Comparison of ENCODE assay signal across 27 cellular contexts in genomic region chr7:103689262-103689661, GRCh38.
DNase-seq lines count a peak whose midpoint lies in the region; ATAC-seq, FAIRE-seq and TF ChIP-seq lines count a peak whose summit lies in the region.
"Had no signal": no experiment of that assay in that cellular context is flagged by ENCODE, and none has a peak within 500 bp of the region (broad histone marks: within the 10 kb centered on the region; RNA-seq: fewer than 3 reads in every experiment).

No MANE protein-coding gene starts in this region.

- H3K9ac ChIP-seq in astrocyte (ENCODE audit: low read length): no peak overlapping the region
- no peak overlapping the region for H3K9ac ChIP-seq in endodermal cell (ENCODE audit: extremely low read depth, low read length, poor library complexity, severe bottlenecking)

- WGBS in endodermal cell (ENCODE audit: insufficient coverage in 1 of 2, insufficient read length in 1 of 2), 2 experiments: 93 to 100% methylated on average over 1 to 5 of the region's 5 CpGs

- ATAC-seq in HG02642 (IDR thresholded peaks at IDR 0.05; ENCODE audit: poor library complexity, unreplicated experiment): no peak
- ATAC-seq: activated CD8-positive, alpha-beta memory T cell treated with anti-CD3 and anti-CD28 coated beads, Interleukin-2, amount 10 ng/mL, durations not matched to agents 7 days and 5 days; stimulated activated memory B cell treated with anti-CD40 and anti-IgM and Interleukin-4, amounts not matched to agents 10 μg/mL and 1 μg/mL and 100 μg/mL, for 72 hours; T-helper 17 cell had no signal

- intact Hi-C loops in dorsolateral prefrontal cortex (cut with DNase I): no loop called here

- H3K27me3 Mint-ChIP-seq in astrocyte (ENCODE audit: low read depth, unreplicated experiment) (no peaks in the 10 kb centered on the region), endodermal cell (ENCODE audit: insufficient read depth) (no peaks in the 10 kb centered on the region)
- H3K27me3 Mint-ChIP-seq: activated CD4-positive, alpha-beta T cell treated with anti-CD3 and anti-CD28 coated beads, Interleukin-2, amount 10 ng/mL, durations not matched to agents 7 days and 5 days; activated CD8-positive, alpha-beta memory T cell treated with anti-CD3 and anti-CD28 coated beads, Interleukin-2, amount 10 ng/mL, durations not matched to agents 7 days and 5 days; activated naive CD8-positive, alpha-beta T cell treated with anti-CD3 and anti-CD28 coated beads, Interleukin-2, amount 10 ng/mL, durations not matched to agents 7 days and 5 days; stimulated activated memory B cell treated with anti-CD40 and anti-IgM and Interleukin-4, amounts not matched to agents 10 μg/mL and 1 μg/mL and 100 μg/mL, for 72 hours had no signal

- H3K9me3 ChIP-seq in BE2C (no peaks in the 10 kb centered on the region), astrocyte (ENCODE audit: insufficient read depth, low read depth, low read length) (no peaks in the 10 kb centered on the region), endodermal cell (ENCODE audit: control insufficient read depth, low read length) (no peaks in the 10 kb centered on the region)
- H3K9me3 ChIP-seq: MG63 had no signal

- H3K4me1 ChIP-seq in BE2C: peaks cover 44% of the 10 kb centered on the region
- no peaks in the 10 kb centered on the region for H3K4me1 ChIP-seq in astrocyte (ENCODE audit: insufficient read depth, low read length)
- no peaks in the 10 kb centered on the region for H3K4me1 ChIP-seq in endodermal cell (ENCODE audit: control insufficient read depth, insufficient read depth, low read length)

- H3K4me3 Mint-ChIP-seq in astrocyte (ENCODE audit: unreplicated experiment) (no peak overlapping the region), endodermal cell (no peak overlapping the region)
- H3K4me3 Mint-ChIP-seq: activated CD4-positive, alpha-beta T cell treated with anti-CD3 and anti-CD28 coated beads, Interleukin-2, amount 10 ng/mL, durations not matched to agents 7 days and 5 days; activated CD8-positive, alpha-beta memory T cell treated with anti-CD3 and anti-CD28 coated beads, Interleukin-2, amount 10 ng/mL, durations not matched to agents 7 days and 5 days; activated naive CD8-positive, alpha-beta T cell treated with anti-CD3 and anti-CD28 coated beads, Interleukin-2, amount 10 ng/mL, durations not matched to agents 7 days and 5 days; H9; IgD-negative memory B cell; stimulated activated memory B cell treated with anti-CD40 and anti-IgM and Interleukin-4, amounts not matched to agents 10 μg/mL and 1 μg/mL and 100 μg/mL, for 72 hours; T-helper 17 cell had no signal

- H3K4me3 ChIP-seq in BE2C (ENCODE audit: low read depth, low read length) (peak overlapping the region; percentile 11), astrocyte (ENCODE audit: insufficient read depth, low read depth, low read length) (no peak overlapping the region), endodermal cell (ENCODE audit: low read length) (no peak overlapping the region), dorsolateral prefrontal cortex (no peak overlapping the region)
- H3K4me3 ChIP-seq: MG63 had no signal

- no peak for FAIRE-seq in astrocyte (lab: Jason Lieb, UNC)
- FAIRE-seq: colon, small intestine, urothelium cell line had no signal

- H3K36me3 Mint-ChIP-seq in astrocyte (ENCODE audit: low read depth, unreplicated experiment) (no peaks in the 10 kb centered on the region), endodermal cell (ENCODE audit: low read depth) (no peaks in the 10 kb centered on the region)
- H3K36me3 Mint-ChIP-seq: activated CD8-positive, alpha-beta memory T cell treated with anti-CD3 and anti-CD28 coated beads, Interleukin-2, amount 10 ng/mL, durations not matched to agents 7 days and 5 days; activated naive CD8-positive, alpha-beta T cell treated with anti-CD3 and anti-CD28 coated beads, Interleukin-2, amount 10 ng/mL, durations not matched to agents 7 days and 5 days; IgD-negative memory B cell; stimulated activated memory B cell treated with anti-CD40 and anti-IgM and Interleukin-4, amounts not matched to agents 10 μg/mL and 1 μg/mL and 100 μg/mL, for 72 hours had no signal

- no peaks in the 10 kb centered on the region for H4K20me1 ChIP-seq in astrocyte (ENCODE audit: insufficient read depth, low read length)

- H3K36me3 ChIP-seq in BE2C: peaks cover 35% of the 10 kb centered on the region
- H3K36me3 ChIP-seq in astrocyte (ENCODE audit: insufficient read depth, low read length): no peaks in the 10 kb centered on the region
- H3K36me3 ChIP-seq in endodermal cell (ENCODE audit: control insufficient read depth, insufficient read depth, low read length): no peaks in the 10 kb centered on the region
- H3K36me3 ChIP-seq: brain microvascular endothelial cell, MG63 had no signal

- H3K27ac ChIP-seq in astrocyte (ENCODE audit: low read depth, low read length) (no peak overlapping the region), endodermal cell (ENCODE audit: low read depth, low read length) (no peak overlapping the region), dorsolateral prefrontal cortex (no peak overlapping the region)
- H3K27ac ChIP-seq: brain microvascular endothelial cell, C4-2B, VCaP had no signal

- H3K27ac Mint-ChIP-seq in astrocyte (ENCODE audit: unreplicated experiment) (no peak overlapping the region), endodermal cell (no peak overlapping the region)
- H3K27ac Mint-ChIP-seq: activated CD4-positive, alpha-beta T cell treated with anti-CD3 and anti-CD28 coated beads, Interleukin-2, amount 10 ng/mL, durations not matched to agents 7 days and 5 days; activated CD8-positive, alpha-beta memory T cell treated with anti-CD3 and anti-CD28 coated beads, Interleukin-2, amount 10 ng/mL, durations not matched to agents 7 days and 5 days; activated naive CD8-positive, alpha-beta T cell treated with anti-CD3 and anti-CD28 coated beads, Interleukin-2, amount 10 ng/mL, durations not matched to agents 7 days and 5 days; H9; IgD-negative memory B cell; stimulated activated memory B cell treated with anti-CD40 and anti-IgM and Interleukin-4, amounts not matched to agents 10 μg/mL and 1 μg/mL and 100 μg/mL, for 72 hours; T-helper 17 cell had no signal

- TF ChIP-seq CTCF in BE2C (IDR thresholded peaks at IDR 0.05; ENCODE audit: low read depth, low read length) (no peak), astrocyte (IDR thresholded peaks at IDR 0.05; ENCODE audit: insufficient read depth, low read depth, low read length) (no peak), endodermal cell (conservative IDR thresholded peaks at IDR 0.05) (no peak), dorsolateral prefrontal cortex (IDR thresholded peaks at IDR 0.05 in 54 of 56, conservative IDR thresholded peaks at IDR 0.05 in 2 of 56; ENCODE audit: low read depth in 1 of 56, partially characterized antibody in 56 of 56) (no peak)

- DNase-seq in BE2C (no peak), EH (ENCODE audit: low read depth) (peak; percentile 43), NCI-H69 (lab: John Stamatoyannopoulos, UW) (peak; percentile 42), astrocyte (ENCODE audit: low read depth) (peak; percentile 14), endodermal cell (no peak), NCI-H2081 treated with DMSO at 0.1 percent for 48 hours (lab: John Stamatoyannopoulos, UW) (no peak), dorsolateral prefrontal cortex (no peak)
- DNase-seq: activated CD4-positive, alpha-beta T cell treated with anti-CD3 and anti-CD28 coated beads, Interleukin-2, amount 10 ng/mL, durations not matched to agents 7 days and 5 days; activated CD8-positive, alpha-beta memory T cell treated with anti-CD3 and anti-CD28 coated beads, Interleukin-2, amount 10 ng/mL, durations not matched to agents 7 days and 5 days; activated naive CD8-positive, alpha-beta T cell treated with anti-CD3 and anti-CD28 coated beads, Interleukin-2, amount 10 ng/mL, durations not matched to agents 7 days and 5 days; brain microvascular endothelial cell; GF-D8; H9; MG63; NCI-H187 treated with DMSO at 0.1 percent for 48 hours; NCI-H526 treated with DMSO at 0.1 percent for 48 hours; OCI-M1; Right ventricle myocardium superior; small intestine; T-helper 17 cell had no signal

- no peaks in the 10 kb centered on the region for H3K79me2 ChIP-seq in astrocyte (ENCODE audit: insufficient read depth, low read length)

- H3K27me3 ChIP-seq in BE2C: no peaks in the 10 kb centered on the region
- no peaks in the 10 kb centered on the region for H3K27me3 ChIP-seq in astrocyte (ENCODE audit: insufficient read depth, low read length)
- H3K27me3 ChIP-seq in endodermal cell (ENCODE audit: control insufficient read depth, insufficient read depth, low read length, poor library complexity, severe bottlenecking): no peaks in the 10 kb centered on the region
- peaks cover 0 to 23% (median 0%) of the 10 kb centered on the region in 45 donors for H3K27me3 ChIP-seq in dorsolateral prefrontal cortex
- H3K27me3 ChIP-seq: brain microvascular endothelial cell, MG63 had no signal

- H3K4me2 ChIP-seq in astrocyte (ENCODE audit: low read length): no peak overlapping the region

- H3K4me1 Mint-ChIP-seq in astrocyte (ENCODE audit: low read depth, unreplicated experiment): no peaks in the 10 kb centered on the region
- H3K4me1 Mint-ChIP-seq in endodermal cell: peaks cover 3% of the 10 kb centered on the region
- H3K4me1 Mint-ChIP-seq: activated CD4-positive, alpha-beta T cell treated with anti-CD3 and anti-CD28 coated beads, Interleukin-2, amount 10 ng/mL, durations not matched to agents 7 days and 5 days; activated CD8-positive, alpha-beta memory T cell treated with anti-CD3 and anti-CD28 coated beads, Interleukin-2, amount 10 ng/mL, durations not matched to agents 7 days and 5 days; activated naive CD8-positive, alpha-beta T cell treated with anti-CD3 and anti-CD28 coated beads, Interleukin-2, amount 10 ng/mL, durations not matched to agents 7 days and 5 days; IgD-negative memory B cell; stimulated activated memory B cell treated with anti-CD40 and anti-IgM and Interleukin-4, amounts not matched to agents 10 μg/mL and 1 μg/mL and 100 μg/mL, for 72 hours; T-helper 17 cell had no signal

- no peak overlapping the region for H2AFZ ChIP-seq in astrocyte (ENCODE audit: low read depth, low read length)

- H3K9me3 Mint-ChIP-seq in astrocyte (ENCODE audit: unreplicated experiment) (no peaks in the 10 kb centered on the region), endodermal cell (no peaks in the 10 kb centered on the region)
- H3K9me3 Mint-ChIP-seq: activated CD4-positive, alpha-beta T cell treated with anti-CD3 and anti-CD28 coated beads, Interleukin-2, amount 10 ng/mL, durations not matched to agents 7 days and 5 days; activated naive CD8-positive, alpha-beta T cell treated with anti-CD3 and anti-CD28 coated beads, Interleukin-2, amount 10 ng/mL, durations not matched to agents 7 days and 5 days; H9 had no signal

Comparison
In these comparisons a context has a peak if more than half of its experiments do, and no peak if none do; other contexts are left out.
1. DNase-seq: peak in EH (single experiment), NCI-H69 (single experiment) and astrocyte (single experiment); none in BE2C (single experiment), endodermal cell (single experiment), NCI-H2081 treated with DMSO at 0.1 percent for 48 hours (single experiment) and dorsolateral prefrontal cortex (0 of 10).